10 cellular contexts compared by ENCODE assay signal in the genomic region with DNA sequence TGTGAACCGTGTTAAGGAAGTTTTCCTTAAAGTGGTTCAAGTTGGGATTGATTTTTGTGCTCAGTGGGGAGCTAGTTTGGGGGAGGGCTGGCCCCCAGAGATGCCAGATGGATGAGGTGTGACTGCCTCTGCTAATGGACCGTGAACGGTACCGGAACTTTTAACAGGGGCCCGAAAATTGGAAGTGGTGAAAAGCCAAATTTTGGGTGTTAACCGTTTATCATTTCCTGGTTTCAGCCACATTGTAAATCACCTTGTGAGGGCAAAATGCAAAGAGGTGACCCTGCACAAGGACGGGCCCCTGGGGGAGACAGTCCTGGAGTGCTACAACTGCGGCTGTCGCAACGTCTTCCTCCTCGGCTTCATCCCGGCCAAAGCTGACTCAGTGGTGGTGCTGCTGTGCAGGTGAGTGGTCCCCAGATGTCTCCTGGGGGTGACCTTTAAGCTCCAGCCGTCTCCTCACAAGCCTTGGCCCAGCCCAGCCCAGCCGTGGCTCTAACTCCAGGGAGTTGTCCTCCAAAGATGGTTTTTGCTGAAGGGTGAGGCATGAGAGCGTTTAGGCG. TPM values are rescaled to one million over a fixed set of nuclear protein-coding genes. Genes with fewer than 3 reads are reported as not detected.
A peak's percentile ranks its signal among the peaks of the same experiment; 100 is the strongest.
DNase-seq lines count a peak whose midpoint lies in the region; ATAC-seq lines count a peak whose summit lies in the region.
"Had no signal": no experiment of that assay in that cellular context is flagged by ENCODE, and none has a peak within 500 bp of the region (broad histone marks: within the 10 kb centered on the region; RNA-seq: fewer than 3 reads in every experiment).

No MANE protein-coding gene starts in this region.

- peaks cover 25% of the 10 kb centered on the region for H3K79me1 ChIP-seq in neuronal stem cell (ENCODE audit: low read depth, low read length)

- no peaks in the 10 kb centered on the region for H3K9me3 Mint-ChIP-seq in stimulated activated naive CD8-positive, alpha-beta T cell treated with anti-CD3 and anti-CD28 coated beads, Interleukin-15, Interleukin-2, amounts not matched to agents 100 ng/mL and 50 ng/mL, for 24 hours
- no peaks in the 10 kb centered on the region for H3K9me3 Mint-ChIP-seq in effector memory CD8-positive, alpha-beta T cell
- H3K9me3 Mint-ChIP-seq: T-helper 1 cell treated with Interleukin-12 subunit alpha and Interleukin-12 subunit beta and Interleukin-4 antibody, amounts not matched to agents 30 μg/mL and 1 μg/mL, for 36 hours had no signal

- no peak overlapping the region for H3K27ac ChIP-seq in neuronal stem cell (replicated peaks; ENCODE audit: low read length)
- H3K27ac ChIP-seq in Karpas-422 (ENCODE audit: low read length) = no peak overlapping the region

- H4K91ac ChIP-seq in neuronal stem cell (ENCODE audit: low read depth, low read length, poor library complexity) = no peak overlapping the region

- DNase-seq in stimulated activated naive CD8-positive, alpha-beta T cell treated with anti-CD3 and anti-CD28 coated beads, Interleukin-15, Interleukin-2, amounts not matched to agents 100 U/mL and 50 U/mL, for 24 hours = no peak
- no peak for DNase-seq in effector memory CD8-positive, alpha-beta T cell
- DNase-seq in neuronal stem cell (ENCODE audit: low spot score) (no peak), mucosa of gallbladder (ENCODE audit: low spot score) (no peak), cerebellar cortex (ENCODE audit: low spot score) (no peak), Karpas-422 (no peak)
- DNase-seq: Caco-2 had no signal

- H2BK12ac ChIP-seq in neuronal stem cell (ENCODE audit: low read length) = no peak overlapping the region

- H3K4me1 ChIP-seq in neuronal stem cell (ENCODE audit: control insufficient read depth in 2 of 2, insufficient read depth in 1 of 2, low read depth in 1 of 2, low read length in 2 of 2) (no peaks in the 10 kb centered on the region), Karpas-422 (ENCODE audit: low read length) (peaks cover 17% of the 10 kb centered on the region)
- H3K4me1 ChIP-seq: Caco-2 had no signal

- no peak overlapping the region for H3K14ac ChIP-seq in neuronal stem cell (ENCODE audit: low read length)

- peak overlapping the region; percentile 66 for H2BK5ac ChIP-seq in neuronal stem cell (ENCODE audit: low read length)

- no peak overlapping the region for H3K18ac ChIP-seq in neuronal stem cell (ENCODE audit: low read length)

- H2AK5ac ChIP-seq in neuronal stem cell (ENCODE audit: low read depth, low read length) = no peak overlapping the region

- H3K9me3 ChIP-seq in neuronal stem cell (replicated peaks in 1 of 2; ENCODE audit: control insufficient read depth in 2 of 2, insufficient read depth in 1 of 2, low read depth in 1 of 2, low read length in 2 of 2) (no peaks in the 10 kb centered on the region), Karpas-422 (ENCODE audit: low read length) (no peaks in the 10 kb centered on the region)
- H3K9me3 ChIP-seq: Caco-2 had no signal

- no peak overlapping the region for H3K4me3 ChIP-seq in neuronal stem cell (ENCODE audit: low read length in 2 of 2)
- no peak overlapping the region for H3K4me3 ChIP-seq in Karpas-422 (ENCODE audit: low read length)

- H4K20me1 ChIP-seq in Karpas-422 (ENCODE audit: insufficient read depth, low read depth, low read length) = peaks cover 58% of the 10 kb centered on the region

- H3K4ac ChIP-seq in neuronal stem cell (ENCODE audit: low read length) = no peak overlapping the region

- H3K27me3 ChIP-seq in neuronal stem cell (ENCODE audit: control insufficient read depth in 3 of 3, insufficient read depth in 3 of 3, low read depth in 1 of 3, low read length in 3 of 3) = no peaks in the 10 kb centered on the region
- H3K27me3 ChIP-seq in Karpas-422 (ENCODE audit: low read length) = no peaks in the 10 kb centered on the region

- peaks cover 56% of the 10 kb centered on the region for H3K79me2 ChIP-seq in Karpas-422 (ENCODE audit: low read length)

- H3K27me3 Mint-ChIP-seq in stimulated activated naive CD8-positive, alpha-beta T cell treated with anti-CD3 and anti-CD28 coated beads, Interleukin-15, Interleukin-2, amounts not matched to agents 100 ng/mL and 50 ng/mL, for 24 hours = no peaks in the 10 kb centered on the region
- no peaks in the 10 kb centered on the region for H3K27me3 Mint-ChIP-seq in effector memory CD8-positive, alpha-beta T cell

- H2AFZ ChIP-seq in neuronal stem cell (ENCODE audit: low read length) (no peak overlapping the region), Karpas-422 (ENCODE audit: low read length) (no peak overlapping the region)

- no peak overlapping the region for H4K8ac ChIP-seq in neuronal stem cell (ENCODE audit: low read depth, low read length)

- H3K4me1 Mint-ChIP-seq in stimulated activated naive CD8-positive, alpha-beta T cell treated with anti-CD3 and anti-CD28 coated beads, Interleukin-15, Interleukin-2, amounts not matched to agents 100 ng/mL and 50 ng/mL, for 24 hours (ENCODE audit: low read depth) = peaks cover 42% of the 10 kb centered on the region
- H3K4me1 Mint-ChIP-seq in effector memory CD8-positive, alpha-beta T cell (ENCODE audit: low read depth in 2 of 2) = peaks cover 37 to 44% of the 10 kb centered on the region in 2 donors

- peak overlapping the region; percentile 38 for H3K23ac ChIP-seq in neuronal stem cell (ENCODE audit: low read depth, low read length, poor library complexity)

- H3K36me3 ChIP-seq in neuronal stem cell (replicated peaks in 1 of 2; ENCODE audit: control insufficient read depth in 2 of 2, insufficient read depth in 2 of 2, low read length in 2 of 2) (peaks cover 58 to 81% of the 10 kb centered on the region in 2 donors), Karpas-422 (ENCODE audit: insufficient read depth, low read length) (peaks cover 30% of the 10 kb centered on the region; the same call in 1 of the 2 replicates)

- H3K27ac Mint-ChIP-seq in stimulated activated naive CD8-positive, alpha-beta T cell treated with anti-CD3 and anti-CD28 coated beads, Interleukin-15, Interleukin-2, amounts not matched to agents 100 ng/mL and 50 ng/mL, for 24 hours = peak overlapping the region; percentile 74
- peak overlapping the region; percentile 83 to 90 for H3K27ac Mint-ChIP-seq in effector memory CD8-positive, alpha-beta T cell

- ATAC-seq in stimulated activated naive CD8-positive, alpha-beta T cell treated with anti-CD3 and anti-CD28 coated beads, Interleukin-15, Interleukin-2, amounts not matched to agents 100 U/mL and 50 U/mL, for 24 hours = no peak
- ATAC-seq in effector memory CD8-positive, alpha-beta T cell (replicated peaks) = no peak
- no peak for ATAC-seq in HG03135 (IDR thresholded peaks at IDR 0.05; ENCODE audit: unreplicated experiment)

- no peak overlapping the region for H3K9ac ChIP-seq in neuronal stem cell (ENCODE audit: low read depth, low read length, poor library complexity)
- H3K9ac ChIP-seq in Karpas-422 (ENCODE audit: low read length) = no peak overlapping the region

- no peak overlapping the region for H2BK15ac ChIP-seq in neuronal stem cell (ENCODE audit: low read length)

- no peak overlapping the region for H2BK120ac ChIP-seq in neuronal stem cell (ENCODE audit: low read depth, low read length)

- H3K9me2 ChIP-seq in Karpas-422 (replicated peaks; ENCODE audit: insufficient read depth, low read length) = no peaks in the 10 kb centered on the region

- peak overlapping the region; percentile 22 for H3K4me3 Mint-ChIP-seq in stimulated activated naive CD8-positive, alpha-beta T cell treated with anti-CD3 and anti-CD28 coated beads, Interleukin-15, Interleukin-2, amounts not matched to agents 100 ng/mL and 50 ng/mL, for 24 hours
- H3K4me3 Mint-ChIP-seq in effector memory CD8-positive, alpha-beta T cell = peak overlapping the region; percentile 47 to 76
- H3K4me3 Mint-ChIP-seq: T-helper 1 cell treated with Interleukin-12 subunit alpha and Interleukin-12 subunit beta and Interleukin-4 antibody, amounts not matched to agents 30 μg/mL and 1 μg/mL, for 36 hours had no signal

- H3K36me3 Mint-ChIP-seq in stimulated activated naive CD8-positive, alpha-beta T cell treated with anti-CD3 and anti-CD28 coated beads, Interleukin-15, Interleukin-2, amounts not matched to agents 100 ng/mL and 50 ng/mL, for 24 hours (ENCODE audit: low read depth) = peaks cover 80% of the 10 kb centered on the region
- H3K36me3 Mint-ChIP-seq in effector memory CD8-positive, alpha-beta T cell (ENCODE audit: insufficient read depth) = peaks cover 78% of the 10 kb centered on the region

- H3K4me2 ChIP-seq in neuronal stem cell (ENCODE audit: insufficient read depth, low read length, poor library complexity, severe bottlenecking) (no peak overlapping the region), Karpas-422 (ENCODE audit: low read depth, low read length, poor library complexity, severe bottlenecking) (no peak overlapping the region)

- no CpG with 5 or more reads among the region's 16 CpGs for WGBS in neuronal stem cell (ENCODE audit: extremely low coverage in 2 of 2, insufficient read length in 2 of 2, insufficient replicate concordance in 1 of 2), 2 donors

RNA-seq across cellular contexts. Expression of a gene that starts 18.2 kb away (rescaled TPM):
- polyA plus RNA-seq in neuronal stem cell (2013, experiment 1 of 2) = 17.2 TPM
- 16.5 TPM for polyA plus RNA-seq in neuronal stem cell (2013, experiment 2 of 2)
- 117 TPM for total RNA-seq in mucosa of gallbladder
- total RNA-seq in Karpas-422 (2014; rRNA removed; shearing (Covaris generic); ENCODE audit: low replicate concordance) = 30.6 and 85.5 TPM in 2 replicates

RNA-seq across cellular contexts. Expression of a gene that starts 46.0 kb away (rescaled TPM):
- 17.4 TPM for polyA plus RNA-seq in neuronal stem cell (2013, experiment 1 of 2)
- 17.0 TPM for polyA plus RNA-seq in neuronal stem cell (2013, experiment 2 of 2)
- total RNA-seq in mucosa of gallbladder = 1.8 TPM
- not detected in 2 replicates for total RNA-seq in Karpas-422 (2014; rRNA removed; shearing (Covaris generic); ENCODE audit: low replicate concordance)

RNA-seq across cellular contexts. Expression of a gene that starts 58.8 kb away (rescaled TPM):
- polyA plus RNA-seq in neuronal stem cell (2013, experiment 1 of 2) = 0.01 TPM
- polyA plus RNA-seq in neuronal stem cell (2013, experiment 2 of 2) = not detected
- total RNA-seq in mucosa of gallbladder = 2.0 TPM
- total RNA-seq in Karpas-422 (2014; rRNA removed; shearing (Covaris generic); ENCODE audit: low replicate concordance) = not detected in 2 replicates
